In the genomic region with DNA sequence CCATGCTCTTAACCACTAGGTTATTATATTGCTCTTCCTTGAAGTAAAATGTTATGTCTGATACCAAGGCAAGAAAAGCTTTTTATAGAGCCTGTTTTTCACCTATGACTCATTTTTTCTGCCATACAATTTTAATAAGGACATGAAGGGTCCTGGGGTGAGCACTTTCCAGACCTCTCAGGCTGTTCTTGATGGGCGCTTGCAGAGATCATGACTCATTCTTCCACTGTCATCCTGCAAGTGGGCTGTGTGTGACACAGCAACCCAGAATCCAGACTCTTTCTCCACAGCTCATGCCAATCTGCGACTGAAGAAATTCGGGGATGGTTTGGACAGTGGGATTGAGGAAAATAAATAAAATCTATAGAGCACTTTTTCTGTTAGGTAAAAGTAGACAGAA, we compare ENCODE assay signal across 15 cellular contexts.
DNase-seq lines count a peak whose midpoint lies in the region; ATAC-seq and TF ChIP-seq lines count a peak whose summit lies in the region.
"Had no signal": no experiment of that assay in that cellular context is flagged by ENCODE, and none has a peak within 500 bp of the region (broad histone marks: within the 10 kb centered on the region; RNA-seq: fewer than 3 reads in every experiment).

No MANE protein-coding gene starts in this region.

- TF ChIP-seq POLR2A in gastroesophageal sphincter (IDR thresholded peaks at IDR 0.05) (no peak), upper lobe of left lung (IDR thresholded peaks at IDR 0.05) (no peak)

- H3K36me3 Mint-ChIP-seq in activated CD4-positive, alpha-beta memory T cell treated with anti-CD3 and anti-CD28 coated beads, Interleukin-2, amount 10 ng/mL, durations not matched to agents 7 days and 5 days (ENCODE audit: low read depth): no peaks in the 10 kb centered on the region
- H3K36me3 Mint-ChIP-seq: CD14-positive monocyte had no signal

- POLR2A ChIA-PET in activated CD4-positive, alpha-beta memory T cell treated with anti-CD3 and anti-CD28 coated beads, Interleukin-2, amount 10 ng/mL, durations not matched to agents 7 days and 5 days (lab: Charles Lee): no interaction called here

- in situ Hi-C loops in brain microvascular endothelial cell (cut with HindIII; ENCODE audit: low pct_ligation_motif_present, low sequenced_read_pairs): no loop called here

- H3K4me3 Mint-ChIP-seq in activated CD4-positive, alpha-beta memory T cell treated with anti-CD3 and anti-CD28 coated beads, Interleukin-2, amount 10 ng/mL, durations not matched to agents 7 days and 5 days: no peak overlapping the region
- H3K4me3 Mint-ChIP-seq: CD14-positive monocyte had no signal

- ATAC-seq in gastroesophageal sphincter (no peak), upper lobe of left lung (ENCODE audit: low FRiP score in 2 of 2) (no peak)

- H3K9me3 ChIP-seq in mesodermal cell (ENCODE audit: control insufficient read depth, low read length): no peaks in the 10 kb centered on the region
- no peaks in the 10 kb centered on the region for H3K9me3 ChIP-seq in gastroesophageal sphincter
- H3K9me3 ChIP-seq in upper lobe of left lung: no peaks in the 10 kb centered on the region

- H3K4me1 ChIP-seq in mesodermal cell (ENCODE audit: control insufficient read depth, insufficient read depth, low read length, poor library complexity, severe bottlenecking): no peaks in the 10 kb centered on the region
- H3K4me1 ChIP-seq in gastroesophageal sphincter: no peaks in the 10 kb centered on the region
- H3K4me1 ChIP-seq in upper lobe of left lung: no peaks in the 10 kb centered on the region

- DNase-seq in COLO829 (ENCODE audit: low spot score) (peak; percentile 17), HT1080 (ENCODE audit: low read depth) (peak; percentile 85), brain microvascular endothelial cell (peak; percentile 56), SIG-M5 (lab: John Stamatoyannopoulos, UW) (no peak), upper lobe of left lung (no peak)
- no peak for DNase-seq in activated CD4-positive, alpha-beta memory T cell treated with anti-CD3 and anti-CD28 coated beads, Interleukin-2, amount 10 ng/mL, durations not matched to agents 7 days and 5 days
- DNase-seq: activated naive CD4-positive, alpha-beta T cell; GDM1; kidney; NCI-H345; WERI-Rb-1 had no signal

- no peak overlapping the region for H3K4me3 ChIP-seq in brain microvascular endothelial cell (ENCODE audit: low read depth, low read length)
- no peak overlapping the region for H3K4me3 ChIP-seq in mesodermal cell (ENCODE audit: extremely low read depth, insufficient read depth, low read length, poor library complexity, severe bottlenecking)
- H3K4me3 ChIP-seq in gastroesophageal sphincter: no peak overlapping the region
- H3K4me3 ChIP-seq in upper lobe of left lung: no peak overlapping the region
- H3K4me3 ChIP-seq: cardiac muscle cell had no signal

- H3K27me3 ChIP-seq in brain microvascular endothelial cell (replicated peaks) (no peaks in the 10 kb centered on the region), gastroesophageal sphincter (no peaks in the 10 kb centered on the region), upper lobe of left lung (no peaks in the 10 kb centered on the region)
- H3K27me3 ChIP-seq: cardiac muscle cell had no signal

- H3K27ac ChIP-seq in brain microvascular endothelial cell: no peak overlapping the region
- H3K27ac ChIP-seq in mesodermal cell (ENCODE audit: low read depth, low read length, severe bottlenecking): peak overlapping the region; percentile 17
- no peak overlapping the region for H3K27ac ChIP-seq in gastroesophageal sphincter
- H3K27ac ChIP-seq in upper lobe of left lung: no peak overlapping the region
- H3K27ac ChIP-seq: cardiac muscle cell, WERI-Rb-1 had no signal

- CTCF ChIA-PET in activated CD4-positive, alpha-beta memory T cell treated with anti-CD3 and anti-CD28 coated beads, Interleukin-2, amount 10 ng/mL, durations not matched to agents 7 days and 5 days (lab: Charles Lee): no interaction called here

- peaks cover 4% of the 10 kb centered on the region for H3K9me3 Mint-ChIP-seq in activated CD4-positive, alpha-beta memory T cell treated with anti-CD3 and anti-CD28 coated beads, Interleukin-2, amount 10 ng/mL, durations not matched to agents 7 days and 5 days

- H3K27ac Mint-ChIP-seq in activated CD4-positive, alpha-beta memory T cell treated with anti-CD3 and anti-CD28 coated beads, Interleukin-2, amount 10 ng/mL, durations not matched to agents 7 days and 5 days: no peak overlapping the region
- H3K27ac Mint-ChIP-seq: CD14-positive monocyte had no signal

- no peaks in the 10 kb centered on the region for H3K4me1 Mint-ChIP-seq in activated CD4-positive, alpha-beta memory T cell treated with anti-CD3 and anti-CD28 coated beads, Interleukin-2, amount 10 ng/mL, durations not matched to agents 7 days and 5 days
- H3K4me1 Mint-ChIP-seq: CD14-positive monocyte had no signal

- TF ChIP-seq CTCF in brain microvascular endothelial cell (IDR thresholded peaks at IDR 0.05; ENCODE audit: low read depth, low read length, missing control alignments) (no peak), gastroesophageal sphincter (IDR thresholded peaks at IDR 0.05) (no peak), upper lobe of left lung (IDR thresholded peaks at IDR 0.05) (no peak)

- H3K36me3 ChIP-seq in brain microvascular endothelial cell (replicated peaks) (no peaks in the 10 kb centered on the region), mesodermal cell (ENCODE audit: control insufficient read depth, insufficient read depth, low read length) (no peaks in the 10 kb centered on the region), gastroesophageal sphincter (no peaks in the 10 kb centered on the region), upper lobe of left lung (no peaks in the 10 kb centered on the region)
- H3K36me3 ChIP-seq: cardiac muscle cell, WERI-Rb-1 had no signal

- no peaks in the 10 kb centered on the region for H3K27me3 Mint-ChIP-seq in activated CD4-positive, alpha-beta memory T cell treated with anti-CD3 and anti-CD28 coated beads, Interleukin-2, amount 10 ng/mL, durations not matched to agents 7 days and 5 days

- 57 to 67% methylated on average over 1 of the region's 3 CpGs for WGBS in mesodermal cell (ENCODE audit: insufficient coverage in 2 of 2), 2 experiments
- 50 to 65% methylated on average over 2 of the region's 3 CpGs for whole genome bisulfite sequencing in gastroesophageal sphincter (ENCODE audit: low coverage in 1 of 2), 2 donors
- WGBS in upper lobe of left lung, 2 donors: 67 to 81% methylated on average over 3 of the region's 3 CpGs

- no peak for TF ChIP-seq EP300 in gastroesophageal sphincter (IDR thresholded peaks at IDR 0.05)
- TF ChIP-seq EP300 in upper lobe of left lung (IDR thresholded peaks at IDR 0.05): no peak

Comparison
In these comparisons a context has a peak if more than half of its experiments do, and no peak if none do; other contexts are left out.
1. DNase-seq: peak in COLO829 (single experiment), HT1080 (single experiment) and brain microvascular endothelial cell (single experiment); none in activated CD4-positive, alpha-beta memory T cell treated with anti-CD3 and anti-CD28 coated beads, Interleukin-2, amount 10 ng/mL, durations not matched to agents 7 days and 5 days (single experiment), SIG-M5 (single experiment) and upper lobe of left lung (0 of 2).